Comparison of ENCODE assay signal across 9 cellular contexts in genomic region chr1:33348194-33348593, GRCh38. TPM values are rescaled to one million over a fixed set of nuclear protein-coding genes. Genes with fewer than 3 reads are reported as not detected.
A peak's percentile ranks its signal among the peaks of the same experiment; 100 is the strongest.
DNase-seq lines count a peak whose midpoint lies in the region; ATAC-seq and TF ChIP-seq lines count a peak whose summit lies in the region.
"Had no signal": no experiment of that assay in that cellular context is flagged by ENCODE, and none has a peak within 500 bp of the region (broad histone marks: within the 10 kb centered on the region; RNA-seq: fewer than 3 reads in every experiment).

No MANE protein-coding gene starts in this region.

- peak overlapping the region; percentile 78; the same call in 1 of the 2 replicates for H3K9ac ChIP-seq in ES-I3 (ENCODE audit: low read depth, low read length)

- TF ChIP-seq POLR2A in esophagus muscularis mucosa (IDR thresholded peaks at IDR 0.05; ENCODE audit: low read depth), result no peak

- peak; percentile 78 for DNase-seq in RKO (ENCODE audit: low spot score)
- no peak for DNase-seq in esophagus muscularis mucosa (ENCODE audit: extremely low spot score)
- peak; percentile 66 for DNase-seq in renal cortical epithelial cell (ENCODE audit: low read depth)
- no peak for DNase-seq in stimulated activated naive CD4-positive, alpha-beta T cell (lab: John Stamatoyannopoulos, UW)
- DNase-seq in effector CD8-positive, alpha-beta T cell (lab: John Stamatoyannopoulos, UW), result no peak
- no peak for DNase-seq in NCI-H1105 treated with DMSO at 0.1 percent for 48 hours (lab: John Stamatoyannopoulos, UW)

- intact Hi-C loops in esophagus muscularis mucosa (cut with DNase I), result no loop called here

- no peaks in the 10 kb centered on the region for H3K27me3 ChIP-seq in esophagus muscularis mucosa

- H3K4me1 ChIP-seq in ES-I3 (ENCODE audit: insufficient read depth, low read length) (peaks cover 25% of the 10 kb centered on the region), esophagus muscularis mucosa (peaks cover 44 to 66% (median 63%) of the 10 kb centered on the region in 4 donors)

- no peak for TF ChIP-seq CTCF in esophagus muscularis mucosa (IDR thresholded peaks at IDR 0.05)

- WGBS in esophagus muscularis mucosa, result 30% methylated on average over 2 of the region's 2 CpGs

- no peak for TF ChIP-seq EP300 in esophagus muscularis mucosa (IDR thresholded peaks at IDR 0.05)

- ATAC-seq in GM21737 (IDR thresholded peaks at IDR 0.05; ENCODE audit: unreplicated experiment), result no peak

- peak overlapping the region; percentile 99 to 100 (median 100) for H3K27ac ChIP-seq in esophagus muscularis mucosa (replicated peaks in 1 of 4)

- H3K9me3 ChIP-seq in ES-I3 (ENCODE audit: control insufficient read depth, insufficient read depth, low read length) (no peaks in the 10 kb centered on the region), esophagus muscularis mucosa (no peaks in the 10 kb centered on the region)

- H3K4me3 ChIP-seq in esophagus muscularis mucosa, result peak overlapping the region; percentile 95 to 99 (median 97)

- H3K36me3 ChIP-seq in ES-I3 (ENCODE audit: insufficient read depth, low read length) (no peaks in the 10 kb centered on the region; the same call in 1 of the 2 replicates), esophagus muscularis mucosa (peaks cover 0 to 15% (median 0%) of the 10 kb centered on the region in 4 donors)

RNA-seq across cellular contexts. Expression of gene A3GALT2, which starts 27.3 kb away (rescaled TPM):
- total RNA-seq in esophagus muscularis mucosa (not detected), renal cortical epithelial cell (not detected in 2 replicates)
- total RNA-seq: RPMI7951 had no signal

Comparison
In these comparisons a context has a peak if more than half of its experiments do, and no peak if none do; other contexts are left out.
1. DNase-seq: peak in RKO (single experiment) and renal cortical epithelial cell (single experiment); none in esophagus muscularis mucosa (single experiment), stimulated activated naive CD4-positive, alpha-beta T cell (0 of 6), effector CD8-positive, alpha-beta T cell (single experiment) and NCI-H1105 treated with DMSO at 0.1 percent for 48 hours (single experiment).